In genomic region chr4:153530996-153531375, GRCh38 we compare ENCODE assay signal across 8 cellular contexts.
DNase-seq lines count a peak whose midpoint lies in the region; ATAC-seq lines count a peak whose summit lies in the region.

No MANE protein-coding gene starts in this region.

- no peaks in the 10 kb centered on the region for H3K9me3 ChIP-seq in GM23248 (ENCODE audit: low read depth)

- in situ Hi-C loops in GM23248 (cut with MboI) = no loop called here

- no peak for DNase-seq in stimulated activated naive CD8-positive, alpha-beta T cell treated with anti-CD3 and anti-CD28 coated beads, Interleukin-15, Interleukin-2, amounts not matched to agents 100 U/mL and 50 U/mL, for 24 hours
- DNase-seq in activated CD4-positive, alpha-beta memory T cell treated with anti-CD3 and anti-CD28 coated beads, Interleukin-2, amount 10 ng/mL, durations not matched to agents 7 days and 5 days = no peak
- DNase-seq in left ventricle myocardium superior (no peak), NCI-H1105 treated with DMSO at 0.1 percent for 48 hours (lab: John Stamatoyannopoulos, UW) (no peak), HK-2 (ENCODE audit: unreplicated experiment) (no peak), GM23248 (no peak)
- DNase-seq in stimulated activated CD4-positive, alpha-beta T cell treated with anti-CD3 and anti-CD28 coated beads, Interleukin-4, amount 100 ng/mL, for 4 hours = no peak

- no peak overlapping the region for H3K4me2 ChIP-seq in GM23248 (ENCODE audit: unreplicated experiment)

- no peaks in the 10 kb centered on the region for H3K79me2 ChIP-seq in GM23248 (ENCODE audit: insufficient read depth)

- no peaks in the 10 kb centered on the region for H3K27me3 ChIP-seq in GM23248 (replicated peaks; ENCODE audit: insufficient read depth)

- no peaks in the 10 kb centered on the region for H3F3A ChIP-seq in GM23248 (ENCODE audit: insufficient read depth)

- POLR2A ChIA-PET in activated CD4-positive, alpha-beta memory T cell treated with anti-CD3 and anti-CD28 coated beads, Interleukin-2, amount 10 ng/mL, durations not matched to agents 7 days and 5 days (lab: Charles Lee) = interaction anchor here (1.3 to 8.1 kb wide), 9 partner anchors 9 to 98 kb away, joined by 4 to 43 read pairs (median 11); partner anchors contain the start of gene TMEM131L

- CTCF ChIA-PET in activated CD4-positive, alpha-beta memory T cell treated with anti-CD3 and anti-CD28 coated beads, Interleukin-2, amount 10 ng/mL, durations not matched to agents 7 days and 5 days (lab: Charles Lee) = interaction anchor here (0.9 to 1.8 kb wide), 10 partner anchors 9 to 113 kb away, joined by 3 to 6 read pairs (median 4); partner anchors contain the start of gene TMEM131L

- H3K27ac ChIP-seq in GM23248 = no peak overlapping the region

- H3K4me3 ChIP-seq in GM23248 = no peak overlapping the region

- H3K36me3 Mint-ChIP-seq in stimulated activated naive CD8-positive, alpha-beta T cell treated with anti-CD3 and anti-CD28 coated beads, Interleukin-15, Interleukin-2, amounts not matched to agents 100 ng/mL and 50 ng/mL, for 24 hours (ENCODE audit: low read depth) = peaks cover 47% of the 10 kb centered on the region
- H3K36me3 Mint-ChIP-seq in activated CD4-positive, alpha-beta memory T cell treated with anti-CD3 and anti-CD28 coated beads, Interleukin-2, amount 10 ng/mL, durations not matched to agents 7 days and 5 days (ENCODE audit: low read depth) = peaks cover 30% of the 10 kb centered on the region

- no peak for ATAC-seq in stimulated activated naive CD8-positive, alpha-beta T cell treated with anti-CD3 and anti-CD28 coated beads, Interleukin-15, Interleukin-2, amounts not matched to agents 100 U/mL and 50 U/mL, for 24 hours
- peak; percentile 15 for ATAC-seq in left ventricle myocardium superior

- no peaks in the 10 kb centered on the region for H3K9me2 ChIP-seq in GM23248 (ENCODE audit: insufficient read depth)

- H2AFZ ChIP-seq in GM23248 = no peak overlapping the region

- intact Hi-C loops in left ventricle myocardium superior (cut with micrococcal nuclease) = no loop called here

- H3K9me3 Mint-ChIP-seq in stimulated activated naive CD8-positive, alpha-beta T cell treated with anti-CD3 and anti-CD28 coated beads, Interleukin-15, Interleukin-2, amounts not matched to agents 100 ng/mL and 50 ng/mL, for 24 hours = no peaks in the 10 kb centered on the region
- peaks cover 2% of the 10 kb centered on the region for H3K9me3 Mint-ChIP-seq in activated CD4-positive, alpha-beta memory T cell treated with anti-CD3 and anti-CD28 coated beads, Interleukin-2, amount 10 ng/mL, durations not matched to agents 7 days and 5 days

- H4K20me1 ChIP-seq in GM23248 (ENCODE audit: insufficient read depth) = no peaks in the 10 kb centered on the region

- H3K4me1 ChIP-seq in GM23248 (ENCODE audit: insufficient read depth) = peaks cover 12% of the 10 kb centered on the region

- 94 to 100% methylated on average over 1 of the region's 1 CpG for WGBS in GM23248 (ENCODE audit: low coverage in 1 of 2, low lambda C conversion rate in 2 of 2, missing lambda C conversion rate in 2 of 2), 2 experiments

- H3K27me3 Mint-ChIP-seq in stimulated activated naive CD8-positive, alpha-beta T cell treated with anti-CD3 and anti-CD28 coated beads, Interleukin-15, Interleukin-2, amounts not matched to agents 100 ng/mL and 50 ng/mL, for 24 hours = no peaks in the 10 kb centered on the region
- H3K27me3 Mint-ChIP-seq in activated CD4-positive, alpha-beta memory T cell treated with anti-CD3 and anti-CD28 coated beads, Interleukin-2, amount 10 ng/mL, durations not matched to agents 7 days and 5 days = no peaks in the 10 kb centered on the region

- H3K4me3 Mint-ChIP-seq in stimulated activated naive CD8-positive, alpha-beta T cell treated with anti-CD3 and anti-CD28 coated beads, Interleukin-15, Interleukin-2, amounts not matched to agents 100 ng/mL and 50 ng/mL, for 24 hours = peak overlapping the region; percentile 76
- no peak overlapping the region for H3K4me3 Mint-ChIP-seq in activated CD4-positive, alpha-beta memory T cell treated with anti-CD3 and anti-CD28 coated beads, Interleukin-2, amount 10 ng/mL, durations not matched to agents 7 days and 5 days

- H3K9ac ChIP-seq in GM23248 = no peak overlapping the region

- peak overlapping the region; percentile 97 for H3K27ac Mint-ChIP-seq in stimulated activated naive CD8-positive, alpha-beta T cell treated with anti-CD3 and anti-CD28 coated beads, Interleukin-15, Interleukin-2, amounts not matched to agents 100 ng/mL and 50 ng/mL, for 24 hours
- H3K27ac Mint-ChIP-seq in activated CD4-positive, alpha-beta memory T cell treated with anti-CD3 and anti-CD28 coated beads, Interleukin-2, amount 10 ng/mL, durations not matched to agents 7 days and 5 days = peak overlapping the region; percentile 81

- H3K4me1 Mint-ChIP-seq in stimulated activated naive CD8-positive, alpha-beta T cell treated with anti-CD3 and anti-CD28 coated beads, Interleukin-15, Interleukin-2, amounts not matched to agents 100 ng/mL and 50 ng/mL, for 24 hours (ENCODE audit: low read depth) = peaks cover 100% of the 10 kb centered on the region
- peaks cover 76% of the 10 kb centered on the region for H3K4me1 Mint-ChIP-seq in activated CD4-positive, alpha-beta memory T cell treated with anti-CD3 and anti-CD28 coated beads, Interleukin-2, amount 10 ng/mL, durations not matched to agents 7 days and 5 days

- no peaks in the 10 kb centered on the region for H3K36me3 ChIP-seq in GM23248 (ENCODE audit: low read depth)
